Comparison of ENCODE assay signal across 8 cellular contexts in genomic region chr10:101602767-101603398, GRCh38. TPM values are rescaled to one million over a fixed set of nuclear protein-coding genes. Genes with fewer than 3 reads are reported as not detected.
DNase-seq lines count a peak whose midpoint lies in the region; ATAC-seq and TF ChIP-seq lines count a peak whose summit lies in the region.

No MANE protein-coding gene starts in this region.

- H3K36me3 ChIP-seq in parathyroid adenoma (ENCODE audit: control insufficient read depth, insufficient read depth, low read length) = no peaks in the 10 kb centered on the region

- H3K9me3 ChIP-seq in parathyroid adenoma (ENCODE audit: control insufficient read depth, low read length) = no peaks in the 10 kb centered on the region

- H3K27ac ChIP-seq in parathyroid adenoma = no peak overlapping the region

- DNase-seq in AG08396 (ENCODE audit: low spot score) (peak; percentile 86), M059J (ENCODE audit: low read depth) (peak; percentile 70), SK-MEL-5 (ENCODE audit: low read depth, low spot score) (peak; percentile 91), globus pallidus (ENCODE audit: low spot score) (peak; percentile 72)
- peak; percentile 87 for DNase-seq in activated naive CD4-positive, alpha-beta T cell treated with anti-CD3 and anti-CD28 coated beads, Interleukin-2, amount 10 ng/mL, durations not matched to agents 7 days and 5 days

- H3K27me3 ChIP-seq in parathyroid adenoma (ENCODE audit: control insufficient read depth, insufficient read depth, low read length) = no peaks in the 10 kb centered on the region

- H3K4me1 ChIP-seq in parathyroid adenoma = no peaks in the 10 kb centered on the region

- in situ Hi-C loops in SK-MEL-5 (cut with HindIII; ENCODE audit: low pct_unique_long_range_greater_than_20kb, low sequenced_read_pairs) = no loop called here

- no peak overlapping the region for H3K9ac ChIP-seq in parathyroid adenoma

- H3K79me2 ChIP-seq in parathyroid adenoma = no peaks in the 10 kb centered on the region

- no peak overlapping the region for H3K4me2 ChIP-seq in parathyroid adenoma (ENCODE audit: low read length)

- no peaks in the 10 kb centered on the region for H3K4me1 Mint-ChIP-seq in activated naive CD4-positive, alpha-beta T cell treated with anti-CD3 and anti-CD28 coated beads, Interleukin-2, amount 10 ng/mL, durations not matched to agents 7 days and 5 days

- H3K27me3 Mint-ChIP-seq in activated naive CD4-positive, alpha-beta T cell treated with anti-CD3 and anti-CD28 coated beads, Interleukin-2, amount 10 ng/mL, durations not matched to agents 7 days and 5 days = no peaks in the 10 kb centered on the region

- H3K9me3 Mint-ChIP-seq in activated naive CD4-positive, alpha-beta T cell treated with anti-CD3 and anti-CD28 coated beads, Interleukin-2, amount 10 ng/mL, durations not matched to agents 7 days and 5 days = no peaks in the 10 kb centered on the region

- H2AFZ ChIP-seq in parathyroid adenoma = no peak overlapping the region

- H3K4me3 ChIP-seq in parathyroid adenoma (ENCODE audit: low read depth, low read length) = no peak overlapping the region

- TF ChIP-seq CTCF in parathyroid adenoma (IDR thresholded peaks at IDR 0.05) = peak; percentile 92

- H3K4me3 Mint-ChIP-seq in activated naive CD4-positive, alpha-beta T cell treated with anti-CD3 and anti-CD28 coated beads, Interleukin-2, amount 10 ng/mL, durations not matched to agents 7 days and 5 days = no peak overlapping the region

- H3K27ac Mint-ChIP-seq in activated naive CD4-positive, alpha-beta T cell treated with anti-CD3 and anti-CD28 coated beads, Interleukin-2, amount 10 ng/mL, durations not matched to agents 7 days and 5 days = no peak overlapping the region

- peak; percentile 74 for ATAC-seq in GM18868 (IDR thresholded peaks at IDR 0.05; ENCODE audit: unreplicated experiment)
- no peak for ATAC-seq in GM18870 (IDR thresholded peaks at IDR 0.05; ENCODE audit: unreplicated experiment)

- CTCF ChIA-PET in activated naive CD4-positive, alpha-beta T cell treated with anti-CD3 and anti-CD28 coated beads, Interleukin-2, amount 10 ng/mL, durations not matched to agents 7 days and 5 days (lab: Charles Lee) = interaction anchor here (0.7 to 10.7 kb wide), 22 partner anchors 8 to 512 kb away, joined by 3 to 192 read pairs (median 4); partner anchors contain the start of gene NPM3

- H3K36me3 Mint-ChIP-seq in activated naive CD4-positive, alpha-beta T cell treated with anti-CD3 and anti-CD28 coated beads, Interleukin-2, amount 10 ng/mL, durations not matched to agents 7 days and 5 days = peaks cover 2% of the 10 kb centered on the region

RNA-seq across cellular contexts. Expression of gene DPCD, which starts 14.8 kb away (rescaled TPM):
- 46.7 and 48.4 TPM in 2 replicates for total RNA-seq in M059J (2014; rRNA removed; shearing (Covaris generic))
- total RNA-seq in SK-MEL-5 (2014; rRNA removed; shearing (Covaris generic)) = 15.5 and 17.8 TPM in 2 replicates
- 11.1 and 12.7 TPM in 2 replicates for polyA plus RNA-seq in SK-MEL-5 (2015; cell fraction: cytosol; rRNA removed)
- 1.6 and 2.1 TPM in 2 replicates for polyA plus RNA-seq in SK-MEL-5 (2015; cell fraction: nucleus; rRNA removed)

RNA-seq across cellular contexts. Expression of gene POLL, which starts 14.8 kb away (rescaled TPM):
- total RNA-seq in M059J (2014; rRNA removed; shearing (Covaris generic)) = 3.3 and 6.6 TPM in 2 replicates
- 8.3 and 8.7 TPM in 2 replicates for total RNA-seq in SK-MEL-5 (2014; rRNA removed; shearing (Covaris generic))
- 16.7 and 22.5 TPM in 2 replicates for polyA plus RNA-seq in SK-MEL-5 (2015; cell fraction: cytosol; rRNA removed)
- polyA plus RNA-seq in SK-MEL-5 (2015; cell fraction: nucleus; rRNA removed) = 180 and 184 TPM in 2 replicates
